ENCODE assay signal across 1 cellular context in the genomic region with DNA sequence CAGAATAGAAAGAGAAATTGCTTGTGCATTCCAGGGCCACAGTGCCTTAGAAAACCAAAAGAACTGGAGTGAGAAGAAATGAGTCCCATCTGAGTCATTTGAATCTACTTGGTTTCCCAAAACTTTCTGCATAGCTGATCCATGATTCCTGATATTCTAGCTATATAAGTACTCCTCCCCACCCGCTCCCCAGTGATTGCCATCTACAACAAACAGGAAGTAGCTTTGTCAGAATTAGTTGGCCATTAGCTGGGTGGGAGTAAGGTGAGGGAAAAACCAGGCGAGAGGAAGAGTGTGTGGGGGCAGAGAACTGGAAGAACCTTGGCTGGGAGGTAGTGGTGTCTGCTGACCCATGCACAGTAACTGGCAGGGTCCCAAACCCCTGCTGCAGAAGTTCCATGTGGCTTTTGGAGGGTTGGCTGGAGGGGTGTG.
TF ChIP-seq lines count a peak whose summit lies in the region.

No MANE protein-coding gene starts in this region.

TF ChIP-seq in GM23338, 12 proteins besides CTCF, POLR2A, EP300 and RAD21 (continued from another document):
- TF ChIP-seq ZNF462 (CRISPR knock-in tag; IDR thresholded peaks at IDR 0.05) (no peak), STAT1 (IDR thresholded peaks at IDR 0.05; ENCODE audit: unreplicated experiment) (no peak)
